ENCODE assay signal across 1 cellular context in genomic region chr12:53500119-53500775, GRCh38.
TF ChIP-seq lines count a peak whose summit lies in the region.

No MANE protein-coding gene starts in this region.

TF ChIP-seq in SK-N-SH, 30 proteins besides CTCF, POLR2A, EP300 and RAD21 (continued from another document):
- TF ChIP-seq, protein P1, sequence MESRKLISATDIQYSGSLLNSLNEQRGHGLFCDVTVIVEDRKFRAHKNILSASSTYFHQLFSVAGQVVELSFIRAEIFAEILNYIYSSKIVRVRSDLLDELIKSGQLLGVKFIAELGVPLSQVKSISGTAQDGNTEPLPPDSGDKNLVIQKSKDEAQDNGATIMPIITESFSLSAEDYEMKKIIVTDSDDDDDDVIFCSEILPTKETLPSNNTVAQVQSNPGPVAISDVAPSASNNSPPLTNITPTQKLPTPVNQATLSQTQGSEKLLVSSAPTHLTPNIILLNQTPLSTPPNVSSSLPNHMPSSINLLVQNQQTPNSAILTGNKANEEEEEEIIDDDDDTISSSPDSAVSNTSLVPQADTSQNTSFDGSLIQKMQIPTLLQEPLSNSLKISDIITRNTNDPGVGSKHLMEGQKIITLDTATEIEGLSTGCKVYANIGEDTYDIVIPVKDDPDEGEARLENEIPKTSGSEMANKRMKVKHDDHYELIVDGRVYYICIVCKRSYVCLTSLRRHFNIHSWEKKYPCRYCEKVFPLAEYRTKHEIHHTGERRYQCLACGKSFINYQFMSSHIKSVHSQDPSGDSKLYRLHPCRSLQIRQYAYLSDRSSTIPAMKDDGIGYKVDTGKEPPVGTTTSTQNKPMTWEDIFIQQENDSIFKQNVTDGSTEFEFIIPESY (IDR thresholded peaks at IDR 0.05; ENCODE audit: borderline replicate concordance, low read depth), result no peak
TF ChIP-seq in SK-N-SH: peak in this region for 1.
